In genomic region chr9:16450578-16450977, GRCh38 we compare ENCODE assay signal across 24 cellular contexts.
A peak's percentile ranks its signal among the peaks of the same experiment; 100 is the strongest.
DNase-seq lines count a peak whose midpoint lies in the region; ATAC-seq, FAIRE-seq and TF ChIP-seq lines count a peak whose summit lies in the region.
"Had no signal": no experiment of that assay in that cellular context is flagged by ENCODE, and none has a peak within 500 bp of the region (broad histone marks: within the 10 kb centered on the region; RNA-seq: fewer than 3 reads in every experiment).

No MANE protein-coding gene starts in this region.

- H3K36me3 Mint-ChIP-seq in WTC11: no peaks in the 10 kb centered on the region
- no peaks in the 10 kb centered on the region for H3K36me3 Mint-ChIP-seq in naive thymus-derived CD8-positive, alpha-beta T cell
- H3K36me3 Mint-ChIP-seq: activated naive CD4-positive, alpha-beta T cell treated with anti-CD3 and anti-CD28 coated beads, Interleukin-2, amount 50 U/mL, for 24 hours; CD8-positive, alpha-beta T cell had no signal

- H3F3A ChIP-seq in MM.1S (ENCODE audit: insufficient read depth, low read length): no peaks in the 10 kb centered on the region

- H2BK20ac ChIP-seq in H1 (ENCODE audit: low read length): no peak overlapping the region

- peak; percentile 70 for ATAC-seq in GM21786 (IDR thresholded peaks at IDR 0.05; ENCODE audit: unreplicated experiment)
- no peak for ATAC-seq in WTC11
- no peak for ATAC-seq in GM21515 (IDR thresholded peaks at IDR 0.05; ENCODE audit: unreplicated experiment)
- ATAC-seq in naive thymus-derived CD8-positive, alpha-beta T cell: no peak
- ATAC-seq: CD8-positive, alpha-beta T cell; heart right ventricle; upper lobe of right lung had no signal

- TF ChIP-seq CTCF in MM.1S (IDR thresholded peaks at IDR 0.05; ENCODE audit: low read length) (no peak), H1 (IDR thresholded peaks at IDR 0.05; ENCODE audit: control extremely low read depth in 1 of 3, insufficient read depth in 1 of 3, low read depth in 1 of 3, low read length in 3 of 3) (no peak), WTC11 (IDR thresholded peaks at IDR 0.05) (no peak)

- no peak for TF ChIP-seq EP300 in H1 (IDR thresholded peaks at IDR 0.05; ENCODE audit: borderline replicate concordance in 1 of 2, low read depth in 2 of 2, low read length in 2 of 2)

- H3K79me2 ChIP-seq in MM.1S (ENCODE audit: low read length) (no peaks in the 10 kb centered on the region), H1 (ENCODE audit: control insufficient read depth in 1 of 2, insufficient read depth in 2 of 2, low read length in 2 of 2) (no peaks in the 10 kb centered on the region)

- no peak overlapping the region for H2AFZ ChIP-seq in MM.1S (ENCODE audit: low read length)
- H2AFZ ChIP-seq in H1 (ENCODE audit: low read length): no peak overlapping the region

- no peaks in the 10 kb centered on the region for H3K9me2 ChIP-seq in MM.1S (replicated peaks; ENCODE audit: insufficient read depth, low read length)

- H3K4me2 ChIP-seq in MM.1S (ENCODE audit: low read depth, low read length) (no peak overlapping the region), H1 (ENCODE audit: insufficient read depth in 1 of 2, low read depth in 2 of 2, low read length in 2 of 2) (no peak overlapping the region)

- H3K14ac ChIP-seq in H1 (ENCODE audit: insufficient read length): no peak overlapping the region

- peaks cover 18% of the 10 kb centered on the region for H3K4me1 Mint-ChIP-seq in WTC11
- no peaks in the 10 kb centered on the region for H3K4me1 Mint-ChIP-seq in naive thymus-derived CD8-positive, alpha-beta T cell
- H3K4me1 Mint-ChIP-seq: activated naive CD4-positive, alpha-beta T cell treated with anti-CD3 and anti-CD28 coated beads, Interleukin-2, amount 50 U/mL, for 24 hours had no signal

- no peak overlapping the region for H3K23ac ChIP-seq in H1 (ENCODE audit: insufficient read length)

- no peaks in the 10 kb centered on the region; the same call in 1 of the 2 replicates for H3K23me2 ChIP-seq in H1 (ENCODE audit: low read depth, low read length)

- H3K4me1 ChIP-seq in MM.1S (ENCODE audit: low read length) (no peaks in the 10 kb centered on the region), H1 (replicated peaks in 1 of 4; ENCODE audit: control insufficient read depth in 3 of 4, insufficient read depth in 4 of 4, low read length in 3 of 4) (peaks cover 0 to 2% (median 0%) of the 10 kb centered on the region in 4 experiments; a peak in 2 of 7 replicates)
- H3K4me1 ChIP-seq: colonic mucosa, heart right ventricle, upper lobe of right lung had no signal

- H3K27me3 Mint-ChIP-seq in WTC11 (ENCODE audit: low read depth): no peaks in the 10 kb centered on the region
- peaks cover 0 to 8% (median 0%) of the 10 kb centered on the region in 5 donors for H3K27me3 Mint-ChIP-seq in naive thymus-derived CD8-positive, alpha-beta T cell

- H2BK120ac ChIP-seq in H1 (replicated peaks; ENCODE audit: low read depth, low read length): no peak overlapping the region

- no peak overlapping the region for H3K27ac Mint-ChIP-seq in WTC11
- H3K27ac Mint-ChIP-seq in naive thymus-derived CD8-positive, alpha-beta T cell: no peak overlapping the region
- H3K27ac Mint-ChIP-seq: activated naive CD4-positive, alpha-beta T cell treated with anti-CD3 and anti-CD28 coated beads, Interleukin-2, amount 50 U/mL, for 24 hours; CD8-positive, alpha-beta T cell had no signal

- H3K4me3 Mint-ChIP-seq in WTC11: no peak overlapping the region
- H3K4me3 Mint-ChIP-seq in naive thymus-derived CD8-positive, alpha-beta T cell: no peak overlapping the region
- H3K4me3 Mint-ChIP-seq: activated naive CD4-positive, alpha-beta T cell treated with anti-CD3 and anti-CD28 coated beads, Interleukin-2, amount 50 U/mL, for 24 hours; CD8-positive, alpha-beta T cell had no signal

- H4K5ac ChIP-seq in H1 (ENCODE audit: insufficient read length, low read depth, low read length): no peak overlapping the region

- WGBS in H1 (ENCODE audit: extremely low coverage in 1 of 2, insufficient coverage in 1 of 2, insufficient read length in 1 of 2, insufficient replicate concordance in 2 of 2, low coverage in 1 of 2, low lambda C conversion rate in 2 of 2, missing lambda C conversion rate in 1 of 2), 2 experiments: 87% methylated on average over 3 of the region's 3 CpGs; no CpG with 5 or more reads in 1 of the 2 experiments

- POLR2A ChIA-PET in H1 (lab: Charles Lee; ENCODE audit: partially characterized antibody): no interaction called here
- POLR2A ChIA-PET in WTC11 (lab: Charles Lee): no interaction called here
- POLR2A ChIA-PET in naive thymus-derived CD8-positive, alpha-beta T cell (lab: Charles Lee): no interaction called here

- no peak overlapping the region for H2BK5ac ChIP-seq in H1 (ENCODE audit: low read depth, low read length)

- H4K20me1 ChIP-seq in MM.1S (ENCODE audit: insufficient read depth, low read length) (no peaks in the 10 kb centered on the region), H1 (replicated peaks in 1 of 2; ENCODE audit: control insufficient read depth in 1 of 2, insufficient read depth in 2 of 2, low read length in 2 of 2) (no peaks in the 10 kb centered on the region)

- TF ChIP-seq RAD21 in H1 (IDR thresholded peaks at IDR 0.05 in 1 of 2, conservative IDR thresholded peaks at IDR 0.05 in 1 of 2; ENCODE audit: low read depth in 2 of 2, low read length in 2 of 2): no peak

- no peaks in the 10 kb centered on the region for H3K79me1 ChIP-seq in H1 (ENCODE audit: low read depth, low read length)

- peak overlapping the region; percentile 21; the same call in 1 of the 2 replicates for H3K27ac ChIP-seq in MM.1S (ENCODE audit: low read length)
- H3K27ac ChIP-seq in H1 (ENCODE audit: low read depth, low read length): no peak overlapping the region
- H3K27ac ChIP-seq: colonic mucosa, heart right ventricle, HL-60, upper lobe of right lung had no signal

- peak; percentile 50 for FAIRE-seq in H1 (lab: Jason Lieb, UNC)
- FAIRE-seq: bronchial epithelial cell, small intestine had no signal

- no peak overlapping the region for H2BK12ac ChIP-seq in H1 (ENCODE audit: low read depth, low read length)

- peak; percentile 11 for DNase-seq in NCI-H1436 (lab: John Stamatoyannopoulos, UW)
- no peak for DNase-seq in NCI-H1436 treated with DMSO at 0.1 percent for 48 hours (lab: John Stamatoyannopoulos, UW)
- DNase-seq in MM.1S: peak; percentile 17
- DNase-seq in H1 (ENCODE audit: low read depth in 1 of 2, low spot score in 2 of 2): no peak
- no peak for DNase-seq in WTC11 (ENCODE audit: low spot score)
- no peak for DNase-seq in naive thymus-derived CD8-positive, alpha-beta T cell
- DNase-seq: 8988T; activated CD4-positive, alpha-beta T cell treated with anti-CD3 and anti-CD28 coated beads, Interleukin-2, amount 50 U/mL, for 4 hours; activated CD8-positive, alpha-beta memory T cell treated with anti-CD3 and anti-CD28 coated beads, Interleukin-2, amount 50 U/mL, for 4 hours; CD8-positive, alpha-beta T cell; colonic mucosa; effector memory CD4-positive, alpha-beta T cell; erythroblast; foreskin fibroblast; heart right ventricle; NCI-H1105 treated with DMSO at 0.1 percent for 48 hours; small intestine; substantia nigra; upper lobe of right lung had no signal

- H3K9me3 Mint-ChIP-seq in WTC11: no peaks in the 10 kb centered on the region
- no peaks in the 10 kb centered on the region for H3K9me3 Mint-ChIP-seq in naive thymus-derived CD8-positive, alpha-beta T cell
- H3K9me3 Mint-ChIP-seq: CD8-positive, alpha-beta T cell had no signal

- no peak overlapping the region for H4K8ac ChIP-seq in H1 (ENCODE audit: extremely low read depth, insufficient read depth, low read length)

- no peak overlapping the region for H2BK15ac ChIP-seq in H1 (ENCODE audit: low read length)

- no peaks in the 10 kb centered on the region for H3K27me3 ChIP-seq in MM.1S (replicated peaks; ENCODE audit: insufficient read depth, low read length)
- H3K27me3 ChIP-seq in H1 (replicated peaks in 1 of 4; ENCODE audit: control insufficient read depth in 3 of 4, extremely low read depth in 1 of 4, insufficient read depth in 3 of 4, low read length in 3 of 4): no peaks in the 10 kb centered on the region
- H3K27me3 ChIP-seq: colonic mucosa, upper lobe of right lung had no signal

- H2AK5ac ChIP-seq in H1 (ENCODE audit: low read depth, low read length): no peak overlapping the region

- CTCF ChIA-PET in H1 (lab: Charles Lee; ENCODE audit: partially characterized antibody) (no interaction called here), WTC11 (lab: Charles Lee) (no interaction called here)

- H3K18ac ChIP-seq in H1 (ENCODE audit: extremely low read depth, low read length): no peak overlapping the region

- H3K9me3 ChIP-seq in MM.1S (replicated peaks; ENCODE audit: insufficient read depth, low read length) (no peaks in the 10 kb centered on the region), H1 (ENCODE audit: insufficient read depth in 2 of 2, low read depth in 1 of 2, low read length in 1 of 2) (no peaks in the 10 kb centered on the region)
- H3K9me3 ChIP-seq: colonic mucosa, heart right ventricle, upper lobe of right lung had no signal

- H3K4me3 ChIP-seq in MM.1S (ENCODE audit: low read length): no peak overlapping the region
- H3K4me3 ChIP-seq in H1 (ENCODE audit: extremely low read depth in 1 of 4, insufficient read depth in 2 of 4, low read depth in 3 of 4, low read length in 4 of 4): no peak overlapping the region
- H3K4me3 ChIP-seq: colonic mucosa, heart right ventricle, upper lobe of right lung had no signal

- TF ChIP-seq POLR2A in H1 (IDR thresholded peaks at IDR 0.05; ENCODE audit: control extremely low read depth in 1 of 2, low read depth in 2 of 2, low read length in 2 of 2): no peak

- H3K9ac ChIP-seq in MM.1S (ENCODE audit: low read length) (no peak overlapping the region), H1 (replicated peaks in 1 of 4; ENCODE audit: extremely low read depth in 1 of 4, low read depth in 3 of 4, low read length in 3 of 4) (peak overlapping the region in 1 of 4 experiments; percentile 49; a peak in 1 of 7 replicates)

- H3K4ac ChIP-seq in H1 (replicated peaks; ENCODE audit: insufficient read length, low read depth, low read length): no peak overlapping the region

- H3K56ac ChIP-seq in H1 (replicated peaks; ENCODE audit: insufficient read length, low read depth, low read length): no peak overlapping the region

- H3K36me3 ChIP-seq in MM.1S (replicated peaks; ENCODE audit: insufficient read depth, low read length) (no peaks in the 10 kb centered on the region), H1 (ENCODE audit: control insufficient read depth in 2 of 4, insufficient read depth in 4 of 4, low read length in 3 of 4) (no peaks in the 10 kb centered on the region)
- H3K36me3 ChIP-seq: colonic mucosa, heart right ventricle, upper lobe of right lung had no signal

- H4K91ac ChIP-seq in H1 (replicated peaks; ENCODE audit: insufficient read length, low read length): no peak overlapping the region

TF ChIP-seq in H1, 55 proteins besides CTCF, POLR2A, EP300 and RAD21 (continues in another document):
- TF ChIP-seq SUZ12 (IDR thresholded peaks at IDR 0.05; ENCODE audit: low read length) (no peak), CHD1 (IDR thresholded peaks at IDR 0.05; ENCODE audit: low read depth, low read length) (no peak)

TF ChIP-seq in WTC11, 78 proteins besides CTCF, POLR2A, EP300 and RAD21 (continues in another document):
- TF ChIP-seq JAZF1 (CRISPR knock-in tag; IDR thresholded peaks at IDR 0.05) (no peak), ZNF317 (CRISPR knock-in tag; IDR thresholded peaks at IDR 0.05; ENCODE audit: borderline replicate concordance, low read depth) (no peak), HMGA2 (CRISPR knock-in tag; IDR thresholded peaks at IDR 0.05) (no peak), FOXP1 (CRISPR knock-in tag; IDR thresholded peaks at IDR 0.05; ENCODE audit: borderline replicate concordance) (no peak)

Comparison
In these comparisons a context has a peak if more than half of its experiments do, and no peak if none do; other contexts are left out.
1. DNase-seq: peak in NCI-H1436 (single experiment) and MM.1S (single experiment); none in NCI-H1436 treated with DMSO at 0.1 percent for 48 hours (single experiment), H1 (0 of 2), WTC11 (single experiment) and naive thymus-derived CD8-positive, alpha-beta T cell (0 of 10).